1 cellular context compared by ENCODE assay signal in the genomic region with DNA sequence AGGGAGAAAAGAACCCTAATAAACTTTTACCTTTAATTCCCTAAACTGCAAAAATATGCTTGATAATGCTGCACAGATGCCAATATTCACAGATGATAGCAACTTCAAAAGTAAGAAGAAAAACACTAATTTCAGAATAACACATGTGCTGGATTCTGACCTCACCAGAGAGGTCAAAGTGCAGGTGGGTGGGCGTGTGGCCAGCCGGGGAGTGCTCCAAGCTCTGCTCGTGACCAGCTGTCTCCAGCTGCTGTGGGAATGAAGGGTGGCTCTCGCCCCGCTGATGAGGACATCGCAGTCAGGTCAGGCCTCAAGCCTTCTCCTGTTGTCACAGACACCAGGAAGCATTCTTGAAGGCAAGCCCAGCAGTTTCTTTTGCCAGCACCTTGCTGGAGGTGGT.
TF ChIP-seq lines count a peak whose summit lies in the region.

No MANE protein-coding gene starts in this region.

TF ChIP-seq in HepG2, 621 proteins besides CTCF, POLR2A, EP300 and RAD21:
- peak; percentile 15; the same call in 1 of the 2 replicates for TF ChIP-seq BHLHE40 (IDR thresholded peaks at IDR 0.05; ENCODE audit: low read length)
- no peak for TF ChIP-seq MED1 (CRISPR knock-in tag; IDR thresholded peaks at IDR 0.05)
- TF ChIP-seq HNF4A (CRISPR knock-in tag; IDR thresholded peaks at IDR 0.05) = peak; percentile 14; the same call in 1 of the 2 replicates
- TF ChIP-seq KDM2A (CRISPR knock-in tag; IDR thresholded peaks at IDR 0.05; ENCODE audit: borderline replicate concordance, low read depth) = no peak
